In the genomic region with DNA sequence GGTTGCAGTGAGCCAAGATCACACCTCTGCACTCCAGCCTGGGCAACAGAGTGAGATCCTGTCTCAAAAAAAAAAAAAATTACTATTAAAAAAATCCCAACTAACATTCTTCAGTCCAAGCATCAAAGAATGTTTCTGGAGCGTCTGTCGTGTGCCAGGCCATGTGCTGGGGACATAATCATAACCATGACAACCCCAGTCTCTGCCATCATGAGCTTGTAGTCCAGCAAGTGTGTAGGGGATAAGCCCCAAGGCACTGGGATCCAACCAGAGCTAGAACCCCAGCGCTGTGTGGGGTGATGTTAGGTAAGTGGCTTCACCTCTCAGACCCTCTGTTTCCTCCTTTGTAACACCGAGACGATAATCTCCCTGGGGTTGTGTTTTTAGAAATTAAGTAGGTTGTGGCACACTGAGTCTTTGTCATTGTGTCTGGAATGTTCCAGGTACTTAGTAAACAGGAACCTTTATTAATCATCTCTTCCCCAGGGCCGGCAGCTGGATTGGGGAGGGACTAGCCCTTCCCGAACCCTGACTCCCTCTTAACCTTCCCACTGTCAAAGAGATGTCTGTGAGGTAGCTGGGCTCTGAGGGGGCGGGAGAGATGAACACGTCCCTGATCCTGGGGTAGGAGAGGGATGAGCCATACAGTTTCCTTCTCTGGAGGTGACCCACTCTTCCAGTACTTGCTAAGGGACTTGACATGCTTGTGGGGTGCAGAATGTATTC, we compare ENCODE assay signal across 11 cellular contexts. TPM values are rescaled to one million over a fixed set of nuclear protein-coding genes. Genes with fewer than 3 reads are reported as not detected.
DNase-seq lines count a peak whose midpoint lies in the region; ATAC-seq and TF ChIP-seq lines count a peak whose summit lies in the region.
"Had no signal": no experiment of that assay in that cellular context is flagged by ENCODE, and none has a peak within 500 bp of the region (broad histone marks: within the 10 kb centered on the region; RNA-seq: fewer than 3 reads in every experiment).

No MANE protein-coding gene starts in this region.

- intact Hi-C loops in mammary epithelial cell (cut with micrococcal nuclease): loop anchor here (2.0 kb wide), 1 partner anchor 13 kb away; no protein-coding TSS in a partner anchor

- H3K36me3 Mint-ChIP-seq in HFFc6 (ENCODE audit: low read depth): peaks cover 26% of the 10 kb centered on the region; the same call in 1 of the 2 replicates

- H3K36me3 ChIP-seq in mammary epithelial cell (ENCODE audit: insufficient read depth, low read length): peaks cover 25% of the 10 kb centered on the region

- no peaks in the 10 kb centered on the region for H3K27me3 ChIP-seq in mammary epithelial cell (ENCODE audit: insufficient read depth, low read length)

- DNase-seq in HFFc6 (peak; percentile 47), mammary epithelial cell (peak; percentile 89), iris pigment epithelial cell (ENCODE audit: low read depth) (peak; percentile 66), KBM-7 (no peak), NCI-H146 (lab: John Stamatoyannopoulos, UW) (no peak)
- no peak for DNase-seq in activated naive CD4-positive, alpha-beta T cell treated with Interleukin-2 at 50 U/mL for 16 hours
- DNase-seq: activated CD4-positive, CD25-positive, alpha-beta regulatory T cell had no signal

- H2AFZ ChIP-seq in mammary epithelial cell (ENCODE audit: low read depth, low read length): no peak overlapping the region

- H3K27ac ChIP-seq in mammary epithelial cell (ENCODE audit: insufficient read depth, low read depth, low read length) (peak overlapping the region; percentile 93), skin epidermis (peak overlapping the region in 17 of 21 experiments; percentile 13 to 99 (median 95))

- peaks cover 2% of the 10 kb centered on the region for H3K27me3 Mint-ChIP-seq in HFFc6 (ENCODE audit: insufficient read depth)
- H3K27me3 Mint-ChIP-seq: natural killer cell treated with Interleukin-12 subunit alpha and Interleukin-12 subunit beta and Interleukin-15 and Interleukin-18, amount 100 ng/mL, for 72 hours had no signal

- BruUV-seq in mammary epithelial cell (replicated peaks; lab: Mats Ljungman, UMichigan): no TSS peak

- dilution Hi-C loops in mammary epithelial cell (cut with HindIII; ENCODE audit: low sequenced_read_pairs): no loop called here

- 21% methylated on average over 9 of the region's 9 CpGs for WGBS in mammary epithelial cell (ENCODE audit: low coverage, missing lambda C conversion rate)

- in situ Hi-C loops in mammary epithelial cell (cut with MboI; ENCODE audit: low sequenced_read_pairs in 2 of 2): no loop called here
- in situ Hi-C loops in KBM-7 (cut with MboI; ENCODE audit: low pct_unique_long_range_greater_than_20kb, low sequenced_read_pairs): no loop called here

- peak overlapping the region; percentile 1 to 37 (median 27) for H3K4me3 ChIP-seq in mammary epithelial cell (replicated peaks in 1 of 3; ENCODE audit: insufficient read depth in 1 of 3, low read depth in 2 of 3, low read length in 3 of 3)
- peak overlapping the region in 1 of 7 experiments; percentile 8 for H3K4me3 ChIP-seq in skin epidermis
- H3K4me3 ChIP-seq: K562 had no signal

- H3K4me1 ChIP-seq in mammary epithelial cell (ENCODE audit: insufficient read depth, low read length): peaks cover 25% of the 10 kb centered on the region

- peak overlapping the region; percentile 82 for H3K27ac Mint-ChIP-seq in HFFc6

- H4K20me1 ChIP-seq in mammary epithelial cell (ENCODE audit: insufficient read depth, low read length): no peaks in the 10 kb centered on the region

- H3K9me3 Mint-ChIP-seq in HFFc6: no peaks in the 10 kb centered on the region
- H3K9me3 Mint-ChIP-seq: natural killer cell treated with Interleukin-12 subunit alpha and Interleukin-12 subunit beta and Interleukin-15 and Interleukin-18, amount 100 ng/mL, for 72 hours had no signal

- ATAC-seq in HG02852 (IDR thresholded peaks at IDR 0.05; ENCODE audit: unreplicated experiment): no peak
- ATAC-seq: K562; natural killer cell treated with Interleukin-12 subunit alpha and Interleukin-12 subunit beta and Interleukin-15 and Interleukin-18, amount 100 ng/mL, for 72 hours had no signal

- CTCF ChIA-PET in mammary epithelial cell (lab: Charles Lee; ENCODE audit: low non-redundant PET): interaction anchor here (0.7 kb wide), 1 partner anchor 417 kb away, joined by 15 read pairs; no protein-coding TSS in a partner anchor

- peak overlapping the region; percentile 73 for H3K4me3 Mint-ChIP-seq in HFFc6
- H3K4me3 Mint-ChIP-seq: natural killer cell treated with Interleukin-12 subunit alpha and Interleukin-12 subunit beta and Interleukin-15 and Interleukin-18, amount 100 ng/mL, for 72 hours had no signal

- peak overlapping the region; percentile 77 for H3K4me2 ChIP-seq in mammary epithelial cell (ENCODE audit: insufficient read depth, low read depth, low read length)

- TF ChIP-seq CTCF in HFFc6 (IDR thresholded peaks at IDR 0.05): no peak
- TF ChIP-seq CTCF in mammary epithelial cell (conservative IDR thresholded peaks at IDR 0.05 in 1 of 2, IDR thresholded peaks at IDR 0.05 in 1 of 2; ENCODE audit: extremely low read depth in 1 of 2, insufficient read depth in 1 of 2, low read depth in 1 of 2, low read length in 2 of 2): no peak

- H3K9me3 ChIP-seq in mammary epithelial cell (replicated peaks; ENCODE audit: insufficient read depth, low read length): no peaks in the 10 kb centered on the region

- peaks cover 50% of the 10 kb centered on the region for H3K4me1 Mint-ChIP-seq in HFFc6 (ENCODE audit: low read depth)

- peak overlapping the region; percentile 72 for H3K9ac ChIP-seq in mammary epithelial cell (ENCODE audit: insufficient read depth, low read length)

- H3K79me2 ChIP-seq in mammary epithelial cell (ENCODE audit: insufficient read depth, low read length): peaks cover 95% of the 10 kb centered on the region

RNA-seq across cellular contexts. Expression of a gene that starts 5.2 kb away (rescaled TPM):
- total RNA-seq in HFFc6 (2021; fragmentation: NEBNext Ultra II Directional; extraction: Animal tissue kit (Norgen Biotek cat#: 25700)): 10 to 100 TPM in 4 of 6 experiments, 1 to 10 TPM in 2; 9.2 to 14.9 (median 10.5) TPM
- 10 to 100 TPM; 38.7 to 40.0 TPM for total RNA-seq in mammary epithelial cell
- polyA plus RNA-seq in mammary epithelial cell: 25.4 TPM
- polyA minus RNA-seq in mammary epithelial cell: 36.0 TPM

RNA-seq across cellular contexts. Expression of a gene that starts 5.4 kb away (rescaled TPM):
- total RNA-seq in HFFc6 (2021; fragmentation: NEBNext Ultra II Directional; extraction: Animal tissue kit (Norgen Biotek cat#: 25700)): 10 to 100 TPM; 19.8 to 28.6 (median 23.6) TPM
- total RNA-seq in mammary epithelial cell: 10 to 100 TPM; 23.8 to 32.0 TPM
- 23.0 TPM for polyA plus RNA-seq in mammary epithelial cell
- polyA minus RNA-seq in mammary epithelial cell: 39.1 TPM

RNA-seq across cellular contexts. Expression of a gene that starts 28.2 kb away (rescaled TPM):
- total RNA-seq in HFFc6 (2021; fragmentation: NEBNext Ultra II Directional; extraction: Animal tissue kit (Norgen Biotek cat#: 25700)): 1 to 10 TPM; 6.7 to 8.5 (median 7.5) TPM
- total RNA-seq in mammary epithelial cell: 10 to 100 TPM in 1 of 2 donors, 1 to 10 TPM in 1; 1.0 to 15.2 TPM
- polyA plus RNA-seq in mammary epithelial cell: 3.2 TPM
- 6.4 TPM for polyA minus RNA-seq in mammary epithelial cell

RNA-seq across cellular contexts. Expression of a gene that starts 28.9 kb away (rescaled TPM):
- 100 to 1,000 TPM in 4 of 6 experiments, 10 to 100 TPM in 2; 87.8 to 120 (median 104) TPM for total RNA-seq in HFFc6 (2021; fragmentation: NEBNext Ultra II Directional; extraction: Animal tissue kit (Norgen Biotek cat#: 25700))
- total RNA-seq in mammary epithelial cell: 10 to 100 TPM; 28.2 to 99.3 TPM
- polyA plus RNA-seq in mammary epithelial cell: 117 TPM
- 257 TPM for polyA minus RNA-seq in mammary epithelial cell

RNA-seq across cellular contexts. Expression of a gene that starts 31.6 kb away (rescaled TPM):
- total RNA-seq in HFFc6 (2021; fragmentation: NEBNext Ultra II Directional; extraction: Animal tissue kit (Norgen Biotek cat#: 25700)): 10 to 100 TPM; 49.1 to 58.3 (median 53.6) TPM
- 10 to 100 TPM; 12.5 to 21.2 TPM for total RNA-seq in mammary epithelial cell
- polyA plus RNA-seq in mammary epithelial cell: 9.3 TPM
- 15.8 TPM for polyA minus RNA-seq in mammary epithelial cell

Comparison
In these comparisons a context has a peak if more than half of its experiments do, and no peak if none do; other contexts are left out.
1. DNase-seq: peak in HFFc6 (single experiment), mammary epithelial cell (single experiment) and iris pigment epithelial cell (single experiment); none in KBM-7 (single experiment), activated naive CD4-positive, alpha-beta T cell treated with Interleukin-2 at 50 U/mL for 16 hours (single experiment) and NCI-H146 (single experiment).